Comparison of ENCODE assay signal across 11 cellular contexts in genomic region chr14:50726372-50727107, GRCh38. TPM values are rescaled to one million over a fixed set of nuclear protein-coding genes. Genes with fewer than 3 reads are reported as not detected.
A peak's percentile ranks its signal among the peaks of the same experiment; 100 is the strongest.
DNase-seq lines count a peak whose midpoint lies in the region; ATAC-seq and TF ChIP-seq lines count a peak whose summit lies in the region.
"Had no signal": no experiment of that assay in that cellular context is flagged by ENCODE, and none has a peak within 500 bp of the region (broad histone marks: within the 10 kb centered on the region; RNA-seq: fewer than 3 reads in every experiment).

No MANE protein-coding gene starts in this region.

- peak overlapping the region; percentile 48 for H3K27ac ChIP-seq in PC-3 (ENCODE audit: low read length)
- peak overlapping the region; percentile 49 for H3K27ac ChIP-seq in smooth muscle cell (ENCODE audit: low read depth)
- H3K27ac ChIP-seq in adrenal gland: no peak overlapping the region
- H3K27ac ChIP-seq: thyroid gland had no signal

- intact Hi-C loops in PC-3 (cut with micrococcal nuclease): loop anchor here (1.0 to 5.0 kb wide), 2 partner anchors 126 to 136 kb away; no protein-coding TSS in a partner anchor
- intact Hi-C loops in adrenal gland (cut with DNase I): no loop called here

- H3K4me3 Mint-ChIP-seq in activated CD8-positive, alpha-beta memory T cell treated with anti-CD3 and anti-CD28 coated beads, Interleukin-2, amount 10 ng/mL, durations not matched to agents 7 days and 5 days: peak overlapping the region; percentile 56

- H3K36me3 ChIP-seq in PC-3 (ENCODE audit: low read depth, low read length): peaks cover 43% of the 10 kb centered on the region
- peaks cover 2% of the 10 kb centered on the region for H3K36me3 ChIP-seq in smooth muscle cell (ENCODE audit: low read depth)
- H3K36me3 ChIP-seq in adrenal gland (replicated peaks in 1 of 2): peaks cover 0 to 47% of the 10 kb centered on the region in 2 donors

- H3K36me3 Mint-ChIP-seq in activated CD8-positive, alpha-beta memory T cell treated with anti-CD3 and anti-CD28 coated beads, Interleukin-2, amount 10 ng/mL, durations not matched to agents 7 days and 5 days: peaks cover 79% of the 10 kb centered on the region

- no peaks in the 10 kb centered on the region for H3K27me3 Mint-ChIP-seq in activated CD8-positive, alpha-beta memory T cell treated with anti-CD3 and anti-CD28 coated beads, Interleukin-2, amount 10 ng/mL, durations not matched to agents 7 days and 5 days

- peak overlapping the region; percentile 84 for H3K27ac Mint-ChIP-seq in activated CD8-positive, alpha-beta memory T cell treated with anti-CD3 and anti-CD28 coated beads, Interleukin-2, amount 10 ng/mL, durations not matched to agents 7 days and 5 days

- H3K9ac ChIP-seq in PC-3 (ENCODE audit: low read length) (no peak overlapping the region), smooth muscle cell (ENCODE audit: low read depth) (no peak overlapping the region)

- H4K20me1 ChIP-seq in PC-3 (ENCODE audit: low read length) (no peaks in the 10 kb centered on the region), smooth muscle cell (ENCODE audit: low read depth) (no peaks in the 10 kb centered on the region)

- H3F3A ChIP-seq in PC-3 (ENCODE audit: low read length, unreplicated experiment) (no peaks in the 10 kb centered on the region), smooth muscle cell (ENCODE audit: low read depth) (no peaks in the 10 kb centered on the region)

- H3K9me3 Mint-ChIP-seq in activated CD8-positive, alpha-beta memory T cell treated with anti-CD3 and anti-CD28 coated beads, Interleukin-2, amount 10 ng/mL, durations not matched to agents 7 days and 5 days (ENCODE audit: low read depth): no peaks in the 10 kb centered on the region

- TF ChIP-seq CTCF in PC-3 (conservative IDR thresholded peaks at IDR 0.05; ENCODE audit: low read depth, low read length) (no peak), choroid plexus epithelial cell (conservative IDR thresholded peaks at IDR 0.05; ENCODE audit: low read depth, low read length) (no peak), smooth muscle cell (IDR thresholded peaks at IDR 0.05; ENCODE audit: borderline replicate concordance, insufficient read depth, poor library complexity, severe bottlenecking) (no peak), adrenal gland (IDR thresholded peaks at IDR 0.05) (no peak)

- POLR2A ChIA-PET in PC-3 (lab: Charles Lee; ENCODE audit: unreplicated experiment): interaction anchor here (0.5 to 0.8 kb wide), 7 partner anchors 14 to 924 kb away, joined by 3 to 21 read pairs (median 4); partner anchors contain the start of gene ATL1

- ATAC-seq in activated CD8-positive, alpha-beta memory T cell treated with anti-CD3 and anti-CD28 coated beads, Interleukin-2, amount 10 ng/mL, durations not matched to agents 7 days and 5 days: peak; percentile 90
- ATAC-seq in PC-3: peak; percentile 91

- peaks cover 28% of the 10 kb centered on the region for H3K4me1 Mint-ChIP-seq in activated CD8-positive, alpha-beta memory T cell treated with anti-CD3 and anti-CD28 coated beads, Interleukin-2, amount 10 ng/mL, durations not matched to agents 7 days and 5 days

- H3K9me2 ChIP-seq in PC-3 (replicated peaks; ENCODE audit: low read length): no peaks in the 10 kb centered on the region

- TF ChIP-seq POLR2A in adrenal gland (IDR thresholded peaks at IDR 0.05): no peak

- H2AFZ ChIP-seq in PC-3 (ENCODE audit: low read length) (no peak overlapping the region), smooth muscle cell (ENCODE audit: low read depth) (no peak overlapping the region)

- H3K4me1 ChIP-seq in PC-3 (ENCODE audit: insufficient read depth, low read length) (peaks cover 21% of the 10 kb centered on the region), smooth muscle cell (ENCODE audit: low read depth) (no peaks in the 10 kb centered on the region), adrenal gland (replicated peaks in 1 of 2) (no peaks in the 10 kb centered on the region)
- H3K4me1 ChIP-seq: thyroid gland had no signal

- H3K79me2 ChIP-seq in PC-3 (ENCODE audit: low read length): no peaks in the 10 kb centered on the region
- no peaks in the 10 kb centered on the region for H3K79me2 ChIP-seq in smooth muscle cell (ENCODE audit: low read depth)

- no peaks in the 10 kb centered on the region for H3K27me3 ChIP-seq in PC-3 (ENCODE audit: low read length)
- H3K27me3 ChIP-seq in smooth muscle cell (ENCODE audit: low read depth): no peaks in the 10 kb centered on the region
- H3K27me3 ChIP-seq in adrenal gland: no peaks in the 10 kb centered on the region
- H3K27me3 ChIP-seq: thyroid gland had no signal

- H3K9me3 ChIP-seq in PC-3 (ENCODE audit: low read length) (no peaks in the 10 kb centered on the region), smooth muscle cell (replicated peaks; ENCODE audit: low read depth) (no peaks in the 10 kb centered on the region), adrenal gland (replicated peaks in 1 of 3) (no peaks in the 10 kb centered on the region)
- H3K9me3 ChIP-seq: thyroid gland had no signal

- WGBS in smooth muscle cell (ENCODE audit: low lambda C conversion rate): 70% methylated on average over 3 of the region's 3 CpGs
- WGBS in adrenal gland, 4 donors: 81 to 95% (median 83%) methylated on average over 3 of the region's 3 CpGs

- H3K4me3 ChIP-seq in PC-3 (ENCODE audit: low read length) (no peak overlapping the region), choroid plexus epithelial cell (ENCODE audit: low read depth, low read length) (no peak overlapping the region), smooth muscle cell (no peak overlapping the region), adrenal gland (no peak overlapping the region)
- H3K4me3 ChIP-seq: thyroid gland had no signal

- CTCF ChIA-PET in activated CD8-positive, alpha-beta memory T cell treated with anti-CD3 and anti-CD28 coated beads, Interleukin-2, amount 10 ng/mL, durations not matched to agents 7 days and 5 days (lab: Charles Lee): interaction anchor here (0.7 to 2.3 kb wide), 5 partner anchors 11 to 225 kb away, joined by 4 to 10 read pairs (median 5); no protein-coding TSS in a partner anchor
- CTCF ChIA-PET in PC-3 (lab: Charles Lee): interaction anchor here (0.5 to 1.0 kb wide), 3 partner anchors 47 to 205 kb away, joined by 3 to 6 read pairs (median 4); no protein-coding TSS in a partner anchor

- H3K4me2 ChIP-seq in PC-3 (ENCODE audit: low read length): peak overlapping the region; percentile 26
- H3K4me2 ChIP-seq in smooth muscle cell: peak overlapping the region; percentile 54

- no peak for DNase-seq in activated CD8-positive, alpha-beta memory T cell treated with anti-CD3 and anti-CD28 coated beads, Interleukin-2, amount 10 ng/mL, durations not matched to agents 7 days and 5 days
- no peak for DNase-seq in activated CD8-positive, alpha-beta memory T cell treated with anti-CD3 and anti-CD28 coated beads for 24 hours
- peak; percentile 77 for DNase-seq in PC-3
- peak; percentile 85 for DNase-seq in choroid plexus epithelial cell (ENCODE audit: low read depth)
- DNase-seq in smooth muscle cell (lab: John Stamatoyannopoulos, UW; ENCODE audit: unreplicated experiment): no peak
- no peak for DNase-seq in iPS-NIHi7 (ENCODE audit: extremely low spot score)
- no peak for DNase-seq in adrenal gland
- no peak for DNase-seq in activated effector memory CD4-positive, alpha-beta T cell treated with Interleukin-2 at 50 U/mL for 16 hours
- DNase-seq: Karpas-422; stimulated activated CD4-positive, alpha-beta T cell treated with anti-CD3 and anti-CD28 coated beads, Interleukin-12 subunit alpha, Interleukin-12 subunit beta, amount 100 ng/mL, for 4 hours; thyroid gland had no signal

- BruUV-seq in PC-3 (replicated peaks; lab: Mats Ljungman, UMichigan): no TSS peak

RNA-seq across cellular contexts. Expression of gene SAV1, which starts 58.4 kb away (rescaled TPM):
- 1 to 10 TPM; 4.4 to 5.8 TPM for total RNA-seq in activated CD8-positive, alpha-beta memory T cell treated with anti-CD3 and anti-CD28 coated beads, Interleukin-2, amount 10 ng/mL, durations not matched to agents 7 days and 5 days
- 66.2 and 87.1 TPM in 2 replicates for total RNA-seq in PC-3 (2014; rRNA removed)
- 17.7 and 24.8 TPM in 2 replicates for total RNA-seq in smooth muscle cell
- 17.7 and 18.4 TPM in 2 replicates for polyA plus RNA-seq in smooth muscle cell
- total RNA-seq in adrenal gland: 10 to 100 TPM; 20.3 to 39.2 (median 28.5) TPM
- 10 to 100 TPM; 24.5 to 27.2 (median 25.8) TPM for polyA plus RNA-seq in adrenal gland

Comparison
In these comparisons a context has a peak if more than half of its experiments do, and no peak if none do; other contexts are left out.
1. DNase-seq: peak in PC-3 (single experiment) and choroid plexus epithelial cell (single experiment); none in activated CD8-positive, alpha-beta memory T cell treated with anti-CD3 and anti-CD28 coated beads, Interleukin-2, amount 10 ng/mL, durations not matched to agents 7 days and 5 days (single experiment), activated CD8-positive, alpha-beta memory T cell treated with anti-CD3 and anti-CD28 coated beads for 24 hours (single experiment), smooth muscle cell (single experiment), iPS-NIHi7 (single experiment), adrenal gland (0 of 7) and activated effector memory CD4-positive, alpha-beta T cell treated with Interleukin-2 at 50 U/mL for 16 hours (single experiment).
2. H3K27ac ChIP-seq: peak in PC-3 (single experiment) and smooth muscle cell (single experiment); none in adrenal gland (0 of 5).